Comparison of ENCODE assay signal across 9 cellular contexts in the genomic region with DNA sequence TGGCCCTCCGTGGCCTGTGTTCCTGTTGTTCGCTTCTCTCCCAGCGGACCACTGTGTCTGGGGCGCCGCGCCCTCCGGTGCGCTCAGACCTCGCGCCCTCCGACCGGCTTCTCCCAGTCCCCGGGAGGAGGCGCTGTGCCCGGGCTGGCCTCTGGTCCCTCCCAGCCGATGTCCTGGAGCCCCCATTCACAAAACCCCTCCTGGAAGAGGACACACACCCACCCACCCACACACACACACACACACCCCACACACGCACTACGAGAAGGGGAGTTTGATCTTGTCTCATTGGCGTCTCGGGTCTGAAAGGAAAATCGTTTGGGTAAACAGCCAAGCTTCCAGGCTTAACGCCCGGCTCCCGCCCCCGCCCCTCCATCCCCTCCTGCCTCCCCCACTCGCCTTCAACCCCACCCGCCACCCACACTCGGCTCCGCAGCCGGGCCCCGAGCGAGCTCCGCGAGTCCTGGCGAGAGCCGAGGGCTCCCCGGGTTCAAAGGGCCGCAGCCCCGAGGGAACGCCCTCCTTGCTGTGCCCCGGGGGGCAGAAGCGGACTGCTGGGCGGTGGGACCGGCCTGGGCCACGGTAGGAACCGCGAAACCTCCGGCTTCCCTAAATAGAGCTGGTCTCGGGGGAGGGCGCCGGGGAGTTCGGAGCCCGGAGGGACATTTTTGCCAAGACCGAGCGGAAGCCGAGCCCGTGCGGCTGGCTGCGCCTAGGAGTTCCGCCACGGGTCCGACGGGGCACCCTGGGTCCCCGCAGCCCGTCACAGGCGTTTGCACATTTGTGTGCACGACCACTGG. TPM values are rescaled to one million over a fixed set of nuclear protein-coding genes. Genes with fewer than 3 reads are reported as not detected.
DNase-seq lines count a peak whose midpoint lies in the region; ATAC-seq lines count a peak whose summit lies in the region.
"Had no signal": no experiment of that assay in that cellular context is flagged by ENCODE, and none has a peak within 500 bp of the region (broad histone marks: within the 10 kb centered on the region; RNA-seq: fewer than 3 reads in every experiment).

No MANE protein-coding gene starts in this region.

- in situ Hi-C loops in ACHN (cut with HindIII; ENCODE audit: low pct_ligation_motif_present, low pct_unique_long_range_greater_than_20kb, low sequenced_read_pairs), result no loop called here

- no peak for ATAC-seq in HG02973 (IDR thresholded peaks at IDR 0.05; ENCODE audit: unreplicated experiment)
- ATAC-seq in GM18519 (IDR thresholded peaks at IDR 0.05; ENCODE audit: low FRiP score, unreplicated experiment), result no peak

- peak; percentile 31 for DNase-seq in ACHN
- peak; percentile 22 for DNase-seq in NCI-H69 (lab: John Stamatoyannopoulos, UW)
- DNase-seq in fibroblast of gingiva (ENCODE audit: low read depth), result peak; percentile 35
- peak; percentile 46 for DNase-seq in myocyte (ENCODE audit: low read depth)
- DNase-seq in NCI-H146 (lab: John Stamatoyannopoulos, UW), result no peak
- DNase-seq in Ammon's horn (ENCODE audit: low spot score), result no peak
- DNase-seq: DMS79 had no signal

RNA-seq across cellular contexts. Expression of gene NR2F2, which starts 23.6 kb away (rescaled TPM):
- 6.5 and 8.7 TPM in 2 replicates for total RNA-seq in myocyte
- polyA plus RNA-seq in myocyte (2012), result 45.5 TPM

Comparison
In these comparisons a context has a peak if more than half of its experiments do, and no peak if none do; other contexts are left out.
1. DNase-seq: peak in ACHN (single experiment), NCI-H69 (single experiment), fibroblast of gingiva (single experiment) and myocyte (single experiment); none in NCI-H146 (single experiment) and Ammon's horn (single experiment).